In genomic region chr5:97838214-97838613, GRCh38 we compare ENCODE assay signal across 8 cellular contexts.
A peak's percentile ranks its signal among the peaks of the same experiment; 100 is the strongest.
DNase-seq lines count a peak whose midpoint lies in the region; ATAC-seq and TF ChIP-seq lines count a peak whose summit lies in the region.

No MANE protein-coding gene starts in this region.

- no peaks in the 10 kb centered on the region for H3K36me3 ChIP-seq in PC-3 (ENCODE audit: low read depth, low read length)

- CTCF ChIA-PET in PC-3 (lab: Charles Lee) = no interaction called here

- no TSS peak for BruUV-seq in PC-3 (replicated peaks; lab: Mats Ljungman, UMichigan)

- peaks cover 29% of the 10 kb centered on the region for H3K4me1 ChIP-seq in PC-3 (ENCODE audit: insufficient read depth, low read length)
- H3K4me1 ChIP-seq in right cardiac atrium (ENCODE audit: control insufficient read depth, insufficient read depth, low read length) = no peaks in the 10 kb centered on the region

- no peaks in the 10 kb centered on the region for H3K9me2 ChIP-seq in PC-3 (replicated peaks; ENCODE audit: low read length)

- TF ChIP-seq CTCF in PC-3 (conservative IDR thresholded peaks at IDR 0.05; ENCODE audit: low read depth, low read length) = no peak

- H3K4me2 ChIP-seq in PC-3 (ENCODE audit: low read length) = peak overlapping the region; percentile 21

- no peak overlapping the region for H2AFZ ChIP-seq in PC-3 (ENCODE audit: low read length)

- H3K27ac ChIP-seq in PC-3 (ENCODE audit: low read length) (0 out of 2 replicates have a peak overlapping the region, but pooled peaks have one; percentile 9), right cardiac atrium (ENCODE audit: low read length) (no peak overlapping the region)

- no peaks in the 10 kb centered on the region for H4K20me1 ChIP-seq in PC-3 (ENCODE audit: low read length)

- H3K9me3 ChIP-seq in PC-3 (ENCODE audit: low read length) (no peaks in the 10 kb centered on the region), right cardiac atrium (ENCODE audit: control insufficient read depth, low read length) (no peaks in the 10 kb centered on the region)

- H3K4me3 ChIP-seq in PC-3 (ENCODE audit: low read length) = no peak overlapping the region
- no peak overlapping the region for H3K4me3 ChIP-seq in right cardiac atrium (ENCODE audit: low read length)

- peak; percentile 5 for DNase-seq in DMS79 treated with DMSO at 0.1 percent for 48 hours (lab: John Stamatoyannopoulos, UW)
- DNase-seq in DMS79 (lab: John Stamatoyannopoulos, UW) = no peak
- DNase-seq in PC-3 = peak; percentile 96
- DNase-seq in right cardiac atrium = no peak
- DNase-seq in COR-L47 (lab: John Stamatoyannopoulos, UW) = no peak
- no peak for DNase-seq in NCI-H2081 (lab: John Stamatoyannopoulos, UW)
- DNase-seq in NCI-H187 treated with DMSO at 0.1 percent for 48 hours (lab: John Stamatoyannopoulos, UW) = no peak

- intact Hi-C loops in PC-3 (cut with micrococcal nuclease) (loop anchor here (2.0 to 10.0 kb wide), 3 partner anchors 103 to 937 kb away; partner anchors contain the start of gene RGMB), right cardiac atrium (cut with DNase I) (no loop called here)

- peak; percentile 96 for ATAC-seq in HG02943 (IDR thresholded peaks at IDR 0.05; ENCODE audit: low read depth, unreplicated experiment)
- peak; percentile 81 for ATAC-seq in PC-3
- ATAC-seq in right cardiac atrium = peak; percentile 79 to 83

- POLR2A ChIA-PET in PC-3 (lab: Charles Lee; ENCODE audit: unreplicated experiment) = interaction anchor here (0.6 kb wide), 1 partner anchor 542 kb away, joined by 5 read pairs; no protein-coding TSS in a partner anchor

- no peaks in the 10 kb centered on the region for H3F3A ChIP-seq in PC-3 (ENCODE audit: low read length, unreplicated experiment)

- H3K27me3 ChIP-seq in PC-3 (ENCODE audit: low read length) = peaks cover 5% of the 10 kb centered on the region; the same call in 1 of the 2 replicates
- no peaks in the 10 kb centered on the region for H3K27me3 ChIP-seq in right cardiac atrium (ENCODE audit: control insufficient read depth, insufficient read depth)

- 18% methylated on average over 1 of the region's 1 CpG for WGBS in right cardiac atrium

- H3K79me2 ChIP-seq in PC-3 (ENCODE audit: low read length) = no peaks in the 10 kb centered on the region

- no peak overlapping the region for H3K9ac ChIP-seq in PC-3 (ENCODE audit: low read length)

Comparison
In these comparisons a context has a peak if more than half of its experiments do, and no peak if none do; other contexts are left out.
1. DNase-seq: peak in DMS79 treated with DMSO at 0.1 percent for 48 hours (single experiment) and PC-3 (single experiment); none in DMS79 (single experiment), right cardiac atrium (0 of 3), COR-L47 (single experiment), NCI-H2081 (0 of 2) and NCI-H187 treated with DMSO at 0.1 percent for 48 hours (single experiment).
2. Peak in every context shown above with its lines, with median percentiles within 50 percentile points of each other: ATAC-seq.